24 cellular contexts compared by ENCODE assay signal in genomic region chr18:36905560-36905959, GRCh38.
"Had no signal": no experiment of that assay in that cellular context is flagged by ENCODE, and none has a peak within 500 bp of the region (broad histone marks: within the 10 kb centered on the region; RNA-seq: fewer than 3 reads in every experiment).

No MANE protein-coding gene starts in this region.

- ATAC-seq: mucosa of descending colon; sciatic nerve; stimulated activated effector memory CD8-positive, alpha-beta T cell treated with anti-CD3 and anti-CD28 coated beads, Interleukin-12 subunit alpha, Interleukin-12 subunit beta, amount 100 ng/mL, for 72 hours had no signal

- H3K4me2 ChIP-seq: smooth muscle cell had no signal

- H3K27me3 ChIP-seq: dorsolateral prefrontal cortex, right atrium auricular region, testis, tibial artery had no signal

- H3K9me3 Mint-ChIP-seq: immature natural killer cell; stimulated activated effector memory CD8-positive, alpha-beta T cell treated with anti-CD3 and anti-CD28 coated beads, Interleukin-12 subunit alpha, Interleukin-12 subunit beta, amount 100 ng/mL, for 72 hours; type B pancreatic cell had no signal

- H3K36me3 Mint-ChIP-seq: stimulated activated effector memory CD8-positive, alpha-beta T cell treated with anti-CD3 and anti-CD28 coated beads, Interleukin-12 subunit alpha, Interleukin-12 subunit beta, amount 100 ng/mL, for 72 hours; type B pancreatic cell had no signal

- H3K9me3 ChIP-seq: mucosa of descending colon, prostate gland, right atrium auricular region, testis, tibial artery had no signal

- H3K36me3 ChIP-seq: prostate gland, right atrium auricular region, tibial artery had no signal

- H3K4me3 Mint-ChIP-seq: immature natural killer cell; mesothelial cell of epicardium; naive B cell; nephron; stimulated activated effector memory CD8-positive, alpha-beta T cell treated with anti-CD3 and anti-CD28 coated beads, Interleukin-12 subunit alpha, Interleukin-12 subunit beta, amount 100 ng/mL, for 72 hours; type B pancreatic cell had no signal

- H3K4me1 Mint-ChIP-seq: immature natural killer cell; mesothelial cell of epicardium; stimulated activated effector memory CD8-positive, alpha-beta T cell treated with anti-CD3 and anti-CD28 coated beads, Interleukin-12 subunit alpha, Interleukin-12 subunit beta, amount 100 ng/mL, for 72 hours had no signal

- H3K4me3 ChIP-seq: dorsolateral prefrontal cortex, mucosa of descending colon, prostate gland, right atrium auricular region, smooth muscle cell, testis, tibial artery had no signal

- H3K27ac Mint-ChIP-seq: immature natural killer cell; mesothelial cell of epicardium; naive B cell; nephron; stimulated activated effector memory CD8-positive, alpha-beta T cell treated with anti-CD3 and anti-CD28 coated beads, Interleukin-12 subunit alpha, Interleukin-12 subunit beta, amount 100 ng/mL, for 72 hours; type B pancreatic cell had no signal

- H3K27me3 Mint-ChIP-seq: naive B cell, type B pancreatic cell had no signal

- H3K27ac ChIP-seq: dorsolateral prefrontal cortex, prostate gland, right atrium auricular region, testis, tibial artery had no signal

- DNase-seq: dorsolateral prefrontal cortex; effector CD4-positive, alpha-beta T cell; hypothalamus; immature natural killer cell; islet precursor cell; mesenchymal stem cell; mucosa of descending colon; naive B cell; nucleus accumbens; stimulated activated CD4-positive, alpha-beta T cell treated with anti-CD3 and anti-CD28 coated beads, Interleukin-12 subunit alpha, Interleukin-12 subunit beta, amount 100 ng/mL, for 4 hours; stimulated activated CD4-positive, alpha-beta T cell treated with anti-CD3 and anti-CD28 coated beads, Interleukin-2, amount 100 ng/mL, for 24 hours; stimulated activated CD4-positive, alpha-beta T cell treated with anti-CD3 and anti-CD28 coated beads, Interleukin-4, amount 100 ng/mL, for 24 hours; stimulated activated naive CD4-positive, alpha-beta T cell treated with Interleukin-2 at 50 U/mL for 16 hours; substantia nigra; testis; tibial artery had no signal
